Comparison of ENCODE assay signal across 1 cellular context in the genomic region with DNA sequence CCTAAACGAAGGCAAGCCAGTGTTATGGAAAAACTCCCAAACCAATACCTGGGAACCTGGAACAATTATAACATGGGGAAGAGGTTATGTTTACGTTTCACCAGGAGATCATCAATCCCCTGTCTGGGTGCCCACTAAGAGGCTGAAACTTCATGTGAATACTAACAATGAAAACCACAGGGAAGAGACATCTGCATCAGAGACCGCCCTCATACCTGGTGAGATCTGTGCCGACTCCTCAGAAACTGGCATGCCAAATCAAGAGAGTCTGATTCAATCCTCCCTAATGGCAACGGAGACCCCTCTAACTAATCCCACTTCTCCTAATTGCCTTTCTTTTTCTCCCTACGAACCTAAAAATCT.
TF ChIP-seq lines count a peak whose summit lies in the region.

No MANE protein-coding gene starts in this region.

TF ChIP-seq in A549, 52 proteins besides CTCF, POLR2A, EP300 and RAD21 (continued from another document):
- TF ChIP-seq ATOH8 (CRISPR knock-in tag; IDR thresholded peaks at IDR 0.05; ENCODE audit: low read depth), result no peak
- no peak for TF ChIP-seq FOSB (CRISPR knock-in tag; IDR thresholded peaks at IDR 0.05)
- no peak for TF ChIP-seq RNF2 (IDR thresholded peaks at IDR 0.05; ENCODE audit: borderline replicate concordance, low read depth)
- no peak for TF ChIP-seq CEBPB (IDR thresholded peaks at IDR 0.05)
- no peak for TF ChIP-seq CBX2 (IDR thresholded peaks at IDR 0.05; ENCODE audit: borderline replicate concordance, low read depth)
- TF ChIP-seq HES2 (IDR thresholded peaks at IDR 0.05), result no peak
- no peak for TF ChIP-seq ZC3H11A (IDR thresholded peaks at IDR 0.05)
- TF ChIP-seq MYC (IDR thresholded peaks at IDR 0.05; ENCODE audit: borderline replicate concordance, low read length), result no peak
- TF ChIP-seq EHF (CRISPR knock-in tag; IDR thresholded peaks at IDR 0.05), result no peak
- TF ChIP-seq USF2 (IDR thresholded peaks at IDR 0.05), result no peak
- no peak for TF ChIP-seq ZNF302 (CRISPR knock-in tag; IDR thresholded peaks at IDR 0.05)
- TF ChIP-seq CHD4 (IDR thresholded peaks at IDR 0.05; ENCODE audit: borderline replicate concordance), result no peak
- TF ChIP-seq SMC3 (IDR thresholded peaks at IDR 0.05), result no peak
- TF ChIP-seq KDM5A (IDR thresholded peaks at IDR 0.05), result no peak
- no peak for TF ChIP-seq HDAC2 (IDR thresholded peaks at IDR 0.05)
- TF ChIP-seq NPAS2 (CRISPR knock-in tag; IDR thresholded peaks at IDR 0.05; ENCODE audit: borderline replicate concordance), result no peak
